Comparison of ENCODE assay signal across 8 cellular contexts in the genomic region with DNA sequence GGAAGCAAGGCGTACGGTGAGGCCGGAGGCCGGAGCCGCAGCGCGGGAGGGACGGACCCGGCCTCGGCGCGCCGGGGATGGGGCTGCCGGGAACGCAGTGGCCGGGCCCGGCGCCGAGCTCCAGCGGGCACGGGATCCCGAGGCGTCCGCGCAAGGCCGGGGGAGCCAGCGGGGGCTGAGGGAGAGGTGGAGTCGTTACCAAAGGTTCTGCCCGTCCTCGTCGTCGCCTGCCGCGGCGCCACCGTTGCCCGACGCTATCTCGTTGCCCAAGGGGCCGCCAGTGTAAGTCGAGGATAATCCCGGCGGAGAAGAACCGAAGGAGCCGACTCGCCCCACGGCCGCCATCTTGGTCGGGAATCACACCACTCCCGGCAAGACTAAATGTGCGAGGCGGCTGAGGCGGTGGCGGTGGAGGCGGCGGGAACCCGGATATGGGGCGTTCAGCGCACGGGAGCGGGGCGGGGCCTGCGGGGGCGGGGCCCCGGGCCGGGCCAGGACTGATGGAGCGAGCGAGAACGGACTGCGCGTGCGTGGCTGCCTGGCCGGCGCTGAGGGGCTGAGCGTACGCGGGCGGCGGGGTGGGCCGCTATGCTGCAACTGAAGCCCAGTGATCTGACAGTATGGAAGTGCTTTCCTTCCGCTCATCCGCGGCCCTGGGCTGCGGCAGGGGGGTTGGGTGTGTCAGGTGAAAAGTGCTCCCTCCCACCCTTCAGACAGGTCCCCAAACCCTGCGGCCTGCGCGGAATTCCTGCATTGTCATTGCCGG. TPM values are rescaled to one million over a fixed set of nuclear protein-coding genes. Genes with fewer than 3 reads are reported as not detected.
DNase-seq lines count a peak whose midpoint lies in the region; ATAC-seq, FAIRE-seq and TF ChIP-seq lines count a peak whose summit lies in the region.

A gene (minus strand): TSS at position 433 of the 766 bp plus-strand sequence. CDS start 88 bp downstream, at position 345.

- DNase-seq in GM18507 (ENCODE audit: extremely low spot score, insufficient read length, low read depth) (peak; percentile 90), NCI-H1930 (lab: John Stamatoyannopoulos, UW) (peak; percentile 68 to 84), anterior cingulate cortex (lab: John Stamatoyannopoulos, UW) (peak; percentile 64 to 96 (median 91)), right atrium auricular region (ENCODE audit: low spot score) (peak; percentile 94), psoas muscle (peak; percentile 97 to 98)

- intact Hi-C loops in T-helper 2 cell treated with Interferon-gamma antibody and Interleukin-4, amounts not matched to agents 100 ng/mL and 5 ng/mL, for 36 hours (cut with micrococcal nuclease) = loop anchor here (1.0 to 10.0 kb wide), 7 partner anchors 68 to 1038 kb away; a partner anchor contains a TSS
- intact Hi-C loops in psoas muscle (cut with DNase I) = loop anchor here (1.0 to 10.0 kb wide), 4 partner anchors 68 to 114 kb away; a partner anchor contains a TSS

- peak within 1 kb of the TSS; percentile 91 to 99 for H3K4me3 ChIP-seq in right atrium auricular region
- H3K4me3 ChIP-seq in psoas muscle = peak within 1 kb of the TSS; percentile 71
- peak within 1 kb of the TSS; percentile 93 for H3K4me3 ChIP-seq in urinary bladder (ENCODE audit: low read depth, low read length)

- H3K27ac ChIP-seq in right atrium auricular region = peak within 1 kb of the TSS; percentile 95 to 99
- H3K27ac ChIP-seq in psoas muscle = peak within 1 kb of the TSS; percentile 90
- peak within 1 kb of the TSS; percentile 96 for H3K27ac ChIP-seq in urinary bladder (ENCODE audit: low read depth)

- no peak for TF ChIP-seq CTCF in right atrium auricular region (IDR thresholded peaks at IDR 0.05)
- no peak for TF ChIP-seq CTCF in psoas muscle (IDR thresholded peaks at IDR 0.05)

- 0 to 1% (median 0%) methylated on average over 65 to 88 of the region's 88 CpGs for WGBS in psoas muscle, 3 donors
- under 1% methylated on average over 88 of the region's 88 CpGs for WGBS in urinary bladder

- H3K9me3 ChIP-seq in right atrium auricular region = no peaks in the 10 kb centered on the region
- H3K9me3 ChIP-seq in psoas muscle = no peaks in the 10 kb centered on the region

- peaks cover 8% of the 10 kb centered on the region for H3K36me3 ChIP-seq in right atrium auricular region
- peaks cover 0 to 10% of the 10 kb centered on the region in 2 donors for H3K36me3 ChIP-seq in psoas muscle (ENCODE audit: insufficient read depth in 1 of 2, low read depth in 1 of 2)
- H3K36me3 ChIP-seq in urinary bladder (ENCODE audit: insufficient read depth) = no peaks in the 10 kb centered on the region

- H3K27me3 ChIP-seq in right atrium auricular region = no peaks in the 10 kb centered on the region
- H3K27me3 ChIP-seq in psoas muscle (ENCODE audit: insufficient read depth in 3 of 3, low read length in 2 of 3) = no peaks in the 10 kb centered on the region

- ATAC-seq in HG02973 (IDR thresholded peaks at IDR 0.05; ENCODE audit: unreplicated experiment) (peak; percentile 81), psoas muscle (peak; percentile 97 to 99 (median 98))

- H3K4me1 ChIP-seq in right atrium auricular region = peaks cover 0 to 22% of the 10 kb centered on the region in 2 donors
- peaks cover 18% of the 10 kb centered on the region for H3K4me1 ChIP-seq in psoas muscle
- no peaks in the 10 kb centered on the region for H3K4me1 ChIP-seq in urinary bladder (ENCODE audit: insufficient read depth)

- peak; percentile 90 for FAIRE-seq in GM18507 (lab: Jason Lieb, UNC)

RNA-seq across cellular contexts. Expression of the gene that starts here (rescaled TPM):
- total RNA-seq in T-helper 2 cell treated with Interferon-gamma antibody and Interleukin-4, amounts not matched to agents 100 ng/mL and 5 ng/mL, for 36 hours = 29.1 and 30.5 TPM in 2 replicates
- 10 to 100 TPM; 36.6 to 39.7 TPM for total RNA-seq in right atrium auricular region
- 10 to 100 TPM; 44.0 to 50.4 (median 47.4) TPM for total RNA-seq in psoas muscle
- polyA plus RNA-seq in psoas muscle = 10 to 100 TPM; 37.4 to 56.8 (median 40.6) TPM
- total RNA-seq in urinary bladder = 55.6 TPM
- 29.2 TPM for polyA plus RNA-seq in urinary bladder

Comparison
In these comparisons a context has a peak if more than half of its experiments do, and no peak if none do; other contexts are left out.
1. Peak in every context shown above with its lines: DNase-seq, ATAC-seq, H3K4me3 ChIP-seq and H3K27ac ChIP-seq.